19 cellular contexts compared by ENCODE assay signal in the genomic region with DNA sequence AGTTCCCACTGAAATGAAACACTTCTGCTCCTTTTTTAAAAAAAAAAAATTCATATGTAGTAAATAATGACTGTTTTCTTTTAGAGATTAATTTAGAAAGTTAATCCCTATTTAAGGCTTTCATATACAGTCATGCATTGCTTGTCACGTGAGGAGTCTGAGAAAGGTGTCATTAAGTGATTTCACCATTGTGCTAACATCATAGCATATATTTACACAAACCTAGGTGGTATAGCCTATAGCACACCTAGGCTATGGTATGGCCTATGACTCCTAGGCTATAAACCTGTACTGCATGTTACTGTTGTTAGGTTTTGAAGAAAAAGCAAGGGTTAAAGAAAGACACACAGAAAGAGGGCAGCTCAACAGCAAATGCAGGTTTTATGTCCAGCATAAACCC. TPM values are rescaled to one million over a fixed set of nuclear protein-coding genes. Genes with fewer than 3 reads are reported as not detected.
"Had no signal": no experiment of that assay in that cellular context is flagged by ENCODE, and none has a peak within 500 bp of the region (broad histone marks: within the 10 kb centered on the region; RNA-seq: fewer than 3 reads in every experiment).

No MANE protein-coding gene starts in this region.

- H3K36me3 ChIP-seq: brain microvascular endothelial cell, vagina had no signal

- ATAC-seq: sciatic nerve, SK-N-SH treated with all-trans-retinoic acid at 6 μM for 48 hours had no signal

- H3K27ac Mint-ChIP-seq: dendritic cell treated with granulocyte-macrophage colony-stimulating factor and Interleukin-4, amounts not matched to agents 40 ng/mL and 50 ng/mL, for 4 days had no signal

- H3K27me3 ChIP-seq: vagina had no signal

- H3K9me3 Mint-ChIP-seq: activated CD4-positive, alpha-beta memory T cell treated with anti-CD3 and anti-CD28 coated beads, Interleukin-2, amount 10 ng/mL, durations not matched to agents 7 days and 5 days; activated naive CD8-positive, alpha-beta T cell treated with anti-CD3 and anti-CD28 coated beads for 36 hours; dendritic cell treated with granulocyte-macrophage colony-stimulating factor and Interleukin-4, amounts not matched to agents 40 ng/mL and 50 ng/mL, for 4 days; effector memory CD8-positive, alpha-beta T cell had no signal

- H3K4me3 ChIP-seq: vagina had no signal

- DNase-seq: activated CD4-positive, alpha-beta memory T cell treated with anti-CD3 and anti-CD28 coated beads, Interleukin-2, amount 10 ng/mL, durations not matched to agents 7 days and 5 days; activated CD8-positive, alpha-beta memory T cell treated with anti-CD3 and anti-CD28 coated beads, Interleukin-2, amount 50 U/mL, for 4 hours; activated naive CD8-positive, alpha-beta T cell treated with anti-CD3 and anti-CD28 coated beads for 36 hours; anterior cingulate cortex; brain microvascular endothelial cell; cerebellar nuclear complex; effector memory CD8-positive, alpha-beta T cell; foreskin melanocyte; T1000 had no signal

- H3K9me3 ChIP-seq: vagina had no signal

- H3K27ac ChIP-seq: brain microvascular endothelial cell, vagina had no signal

- H3K4me3 Mint-ChIP-seq: dendritic cell treated with granulocyte-macrophage colony-stimulating factor and Interleukin-4, amounts not matched to agents 40 ng/mL and 50 ng/mL, for 4 days; neural crest cell had no signal

- H3K27me3 Mint-ChIP-seq: activated CD4-positive, alpha-beta memory T cell treated with anti-CD3 and anti-CD28 coated beads, Interleukin-2, amount 10 ng/mL, durations not matched to agents 7 days and 5 days had no signal

- H3K36me3 Mint-ChIP-seq: activated naive CD8-positive, alpha-beta T cell treated with anti-CD3 and anti-CD28 coated beads for 36 hours had no signal

- H3K4me1 Mint-ChIP-seq: neural crest cell had no signal

RNA-seq across cellular contexts. Expression of gene PPY, which starts 13.7 kb away (rescaled TPM):
- total RNA-seq: activated CD4-positive, alpha-beta memory T cell treated with anti-CD3 and anti-CD28 coated beads, Interleukin-2, amount 10 ng/mL, durations not matched to agents 7 days and 5 days; activated naive CD8-positive, alpha-beta T cell treated with anti-CD3 and anti-CD28 coated beads for 36 hours; fibroblast of lung; lower leg skin; mesenteric fat pad; neural crest cell; osteocyte; pulmonary artery endothelial cell; sciatic nerve; vagina had no signal
- polyA plus RNA-seq: fibroblast of lung had no signal

RNA-seq across cellular contexts. Expression of gene PYY, which starts 25.1 kb away (rescaled TPM):
- total RNA-seq: activated CD4-positive, alpha-beta memory T cell treated with anti-CD3 and anti-CD28 coated beads, Interleukin-2, amount 10 ng/mL, durations not matched to agents 7 days and 5 days; activated naive CD8-positive, alpha-beta T cell treated with anti-CD3 and anti-CD28 coated beads for 36 hours; lower leg skin; mesenteric fat pad; neural crest cell; osteocyte; pulmonary artery endothelial cell; sciatic nerve; vagina had no signal
- polyA plus RNA-seq: fibroblast of lung had no signal
